In genomic region chr11:129412501-129412900, GRCh38 we compare ENCODE assay signal across 19 cellular contexts. TPM values are rescaled to one million over a fixed set of nuclear protein-coding genes. Genes with fewer than 3 reads are reported as not detected.
DNase-seq lines count a peak whose midpoint lies in the region; ATAC-seq and TF ChIP-seq lines count a peak whose summit lies in the region.
"Had no signal": no experiment of that assay in that cellular context is flagged by ENCODE, and none has a peak within 500 bp of the region (broad histone marks: within the 10 kb centered on the region; RNA-seq: fewer than 3 reads in every experiment).

No MANE protein-coding gene starts in this region.

- 10% methylated on average over 4 of the region's 4 CpGs for WGBS in GM23248 (ENCODE audit: low coverage in 1 of 2, low lambda C conversion rate in 2 of 2, missing lambda C conversion rate in 2 of 2), 2 experiments

- peaks cover 22% of the 10 kb centered on the region for H3K27me3 ChIP-seq in GM23248 (replicated peaks; ENCODE audit: insufficient read depth)
- no peaks in the 10 kb centered on the region for H3K27me3 ChIP-seq in CD8-positive, alpha-beta T cell (ENCODE audit: insufficient read depth, low read length)
- H3K27me3 ChIP-seq: SJCRH30 had no signal

- peak; percentile 19 for DNase-seq in DMS53 (lab: John Stamatoyannopoulos, UW)
- DNase-seq in DMS53 treated with DMSO at 0.1 percent for 48 hours (lab: John Stamatoyannopoulos, UW; ENCODE audit: unreplicated experiment), result no peak
- peak; percentile 3 for DNase-seq in GM23248
- DNase-seq in SK-MEL-5 (ENCODE audit: low read depth, low spot score), result peak; percentile 5
- peak in 2 of 3 donors; percentile 50 to 55 for DNase-seq in mucosa of descending colon
- DNase-seq in CD8-positive, alpha-beta T cell, result no peak
- DNase-seq in NCI-H2107 treated with DMSO at 0.1 percent for 48 hours (lab: John Stamatoyannopoulos, UW; ENCODE audit: unreplicated experiment), result no peak
- DNase-seq: 8988T, C1 segment of cervical spinal cord, HCEC 1CT, NCI-H1105, NCI-H1694 treated with DMSO at 0.1 percent for 48 hours, NCI-H2171, NCI-H510A treated with DMSO at 0.1 percent for 48 hours, SJCRH30, SW 1271 had no signal

- no peaks in the 10 kb centered on the region for H3K9me3 Mint-ChIP-seq in CD8-positive, alpha-beta T cell

- no peaks in the 10 kb centered on the region for H3K4me1 Mint-ChIP-seq in CD8-positive, alpha-beta T cell (ENCODE audit: low read depth)

- POLR2A ChIA-PET in CD8-positive, alpha-beta T cell (lab: Charles Lee), result no interaction called here

- no peaks in the 10 kb centered on the region for H3K27me3 Mint-ChIP-seq in CD8-positive, alpha-beta T cell (ENCODE audit: low read depth)

- no peaks in the 10 kb centered on the region for H3F3A ChIP-seq in GM23248 (ENCODE audit: insufficient read depth)

- CTCF ChIA-PET in CD8-positive, alpha-beta T cell (lab: Charles Lee), result no interaction called here

- no peaks in the 10 kb centered on the region for H3K36me3 Mint-ChIP-seq in CD8-positive, alpha-beta T cell

- no peaks in the 10 kb centered on the region for H3K4me1 ChIP-seq in GM23248 (ENCODE audit: insufficient read depth)
- H3K4me1 ChIP-seq in mucosa of descending colon (ENCODE audit: low read depth), result peaks cover 18% of the 10 kb centered on the region
- H3K4me1 ChIP-seq in CD8-positive, alpha-beta T cell (ENCODE audit: insufficient read depth, low read length), result no peaks in the 10 kb centered on the region
- H3K4me1 ChIP-seq: SJCRH30 had no signal

- in situ Hi-C loops in GM23248 (cut with MboI), result no loop called here
- in situ Hi-C loops in SK-MEL-5 (cut with HindIII; ENCODE audit: low pct_unique_long_range_greater_than_20kb, low sequenced_read_pairs), result no loop called here

- no peak overlapping the region for H3K9ac ChIP-seq in GM23248

- intact Hi-C loops in mucosa of descending colon (cut with DNase I, micrococcal nuclease), result no loop called here
- intact Hi-C loops in CD8-positive, alpha-beta T cell (cut with DNase I, micrococcal nuclease), result no loop called here

- ATAC-seq in mucosa of descending colon, result peak; percentile 66
- ATAC-seq in CD8-positive, alpha-beta T cell, result no peak
- no peak for ATAC-seq in HG03159 (IDR thresholded peaks at IDR 0.05; ENCODE audit: unreplicated experiment)

- H4K20me1 ChIP-seq in GM23248 (ENCODE audit: insufficient read depth), result no peaks in the 10 kb centered on the region

- H2AFZ ChIP-seq in GM23248, result no peak overlapping the region

- H3K79me2 ChIP-seq in GM23248 (ENCODE audit: insufficient read depth), result no peaks in the 10 kb centered on the region

- H3K27ac Mint-ChIP-seq in CD8-positive, alpha-beta T cell, result no peak overlapping the region

- no peak overlapping the region for H3K4me3 Mint-ChIP-seq in CD8-positive, alpha-beta T cell

- H3K36me3 ChIP-seq in GM23248 (ENCODE audit: low read depth), result no peaks in the 10 kb centered on the region
- no peaks in the 10 kb centered on the region for H3K36me3 ChIP-seq in mucosa of descending colon (ENCODE audit: low read depth)
- no peaks in the 10 kb centered on the region for H3K36me3 ChIP-seq in CD8-positive, alpha-beta T cell (ENCODE audit: insufficient read depth, low read length)
- H3K36me3 ChIP-seq: SJCRH30 had no signal

- H3K9me3 ChIP-seq in GM23248 (ENCODE audit: low read depth) (no peaks in the 10 kb centered on the region), mucosa of descending colon (no peaks in the 10 kb centered on the region)
- no peaks in the 10 kb centered on the region for H3K9me3 ChIP-seq in CD8-positive, alpha-beta T cell (ENCODE audit: low read length)
- H3K9me3 ChIP-seq: SJCRH30 had no signal

- no peak for TF ChIP-seq CTCF in mucosa of descending colon (IDR thresholded peaks at IDR 0.05)
- no peak for TF ChIP-seq CTCF in CD8-positive, alpha-beta T cell (IDR thresholded peaks at IDR 0.05)

- no peak overlapping the region for H3K27ac ChIP-seq in GM23248
- no peak overlapping the region for H3K27ac ChIP-seq in CD8-positive, alpha-beta T cell (ENCODE audit: low read depth, low read length)
- H3K27ac ChIP-seq: RWPE1, SJCRH30 had no signal

- H3K9me2 ChIP-seq in GM23248 (ENCODE audit: insufficient read depth), result no peaks in the 10 kb centered on the region

- H3K4me3 ChIP-seq in GM23248, result no peak overlapping the region
- no peak overlapping the region for H3K4me3 ChIP-seq in mucosa of descending colon
- H3K4me3 ChIP-seq in CD8-positive, alpha-beta T cell (ENCODE audit: low read depth, low read length), result no peak overlapping the region
- H3K4me3 ChIP-seq: SJCRH30 had no signal

- H3K4me2 ChIP-seq in GM23248 (ENCODE audit: unreplicated experiment), result no peak overlapping the region

RNA-seq across cellular contexts. Expression of gene BARX2, which starts 36.9 kb away (rescaled TPM):
- total RNA-seq in GM23248 (2014; rRNA removed; shearing (Covaris generic)), result not detected in 2 replicates
- not detected in 2 replicates for polyA plus RNA-seq in GM23248 (2016; fragmentation: Nextera tagmentation; extraction: Ambion mirVana)
- total RNA-seq in SK-MEL-5 (2014; rRNA removed; shearing (Covaris generic)), result not detected in 2 replicates
- not detected in 2 replicates for polyA plus RNA-seq in SK-MEL-5 (2015; cell fraction: cytosol; rRNA removed)
- polyA plus RNA-seq in SK-MEL-5 (2015; cell fraction: nucleus; rRNA removed), result not detected in 2 replicates
- total RNA-seq in mucosa of descending colon, result 10 to 100 TPM; 10.8 to 25.6 (median 24.6) TPM
- total RNA-seq in CD8-positive, alpha-beta T cell, result not detected
- total RNA-seq: MCF 10A had no signal

Comparison
In these comparisons a context has a peak if more than half of its experiments do, and no peak if none do; other contexts are left out.
1. DNase-seq: peak in DMS53 (single experiment), GM23248 (single experiment), SK-MEL-5 (single experiment) and mucosa of descending colon (2 of 3); none in DMS53 treated with DMSO at 0.1 percent for 48 hours (single experiment), CD8-positive, alpha-beta T cell (0 of 7) and NCI-H2107 treated with DMSO at 0.1 percent for 48 hours (single experiment).
2. RNA of gene BARX2, which starts 36.9 kb away (total RNA-seq): 10.8 to 25.6 TPM in mucosa of descending colon; not detected in GM23248, not detected in SK-MEL-5 and not detected in CD8-positive, alpha-beta T cell; every median in the first group is over 10 times any median in the second.